In the genomic region with DNA sequence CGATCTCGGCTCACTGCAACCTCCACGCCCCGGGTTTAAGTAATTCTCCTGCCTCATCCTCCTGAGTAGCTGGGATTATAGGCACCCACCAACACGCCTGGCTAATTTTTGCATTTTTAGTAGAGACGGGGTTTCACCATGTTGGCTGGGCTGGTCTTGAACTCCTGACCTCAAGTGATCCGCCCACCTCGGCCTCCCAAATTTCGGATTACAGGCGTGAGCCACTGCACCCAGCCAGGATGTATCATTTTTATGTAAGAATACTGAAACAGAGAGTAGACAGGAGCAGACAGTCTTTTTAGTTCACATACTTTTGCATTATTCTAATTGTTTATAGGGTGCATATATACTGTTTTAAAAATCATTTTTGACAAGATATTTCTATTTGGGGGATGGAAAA, we compare ENCODE assay signal across 8 cellular contexts. TPM values are rescaled to one million over a fixed set of nuclear protein-coding genes. Genes with fewer than 3 reads are reported as not detected.
A peak's percentile ranks its signal among the peaks of the same experiment; 100 is the strongest.
DNase-seq lines count a peak whose midpoint lies in the region; ATAC-seq and TF ChIP-seq lines count a peak whose summit lies in the region.
"Not testable (repeated sequence)": the region's sequence is repeated elsewhere in the genome, so short reads cannot be mapped to it uniquely, and the experiment has no call there.

No MANE protein-coding gene starts in this region.

- not testable (repeated sequence) for H3K79me2 ChIP-seq in KMS-11 (ENCODE audit: insufficient read depth, low read depth)

- H3K4me3 ChIP-seq in A673 (ENCODE audit: low read depth, low read length, poor library complexity, severe bottlenecking); KMS-11 (IDR thresholded peaks at IDR 0.05; ENCODE audit: insufficient read depth, low read depth, low read length); left ventricle myocardium inferior: not testable (repeated sequence)

- not testable (repeated sequence) for H3K9me3 Mint-ChIP-seq in type B pancreatic cell

- H3K9me3 ChIP-seq in A673 (ENCODE audit: low read depth, low read length, poor library complexity, severe bottlenecking); left ventricle myocardium inferior (replicated peaks): not testable (repeated sequence)

- H3K36me3 Mint-ChIP-seq in type B pancreatic cell: not testable (repeated sequence)

- BruUV-seq in A673 (replicated peaks; lab: Mats Ljungman, UMichigan): not testable (repeated sequence)

- not testable (repeated sequence) for H3K4me3 Mint-ChIP-seq in type B pancreatic cell

- H3K27ac ChIP-seq in A673 (ENCODE audit: low read depth, low read length, poor library complexity, severe bottlenecking): peak overlapping the region; percentile 73
- peak overlapping the region; percentile 99 for H3K27ac ChIP-seq in KMS-11
- H3K27ac ChIP-seq in left ventricle myocardium inferior (replicated peaks): peak overlapping the region; percentile 34

- H3K9ac ChIP-seq in KMS-11: peak overlapping the region; percentile 69

- not testable (repeated sequence) for DNase-seq in A673 (ENCODE audit: low spot score); left ventricle myocardium inferior; type B pancreatic cell (ENCODE audit: extremely low spot score, unreplicated experiment)
- peak; percentile 51 for DNase-seq in RPMI8226

- ATAC-seq in GM18511 (IDR thresholded peaks at IDR 0.05; ENCODE audit: unreplicated experiment) (peak; percentile 6), GM19438 (IDR thresholded peaks at IDR 0.05; ENCODE audit: low read depth, unreplicated experiment) (peak; percentile 5), GM21723 (IDR thresholded peaks at IDR 0.05; ENCODE audit: unreplicated experiment) (peak; percentile 16)

- not testable (repeated sequence) for H3K36me3 ChIP-seq in A673 (ENCODE audit: insufficient read depth, low read length, poor library complexity, severe bottlenecking); KMS-11 (ENCODE audit: insufficient read depth); left ventricle myocardium inferior

- not testable (repeated sequence) for H3K27me3 ChIP-seq in A673 (replicated peaks; ENCODE audit: insufficient read depth, low read depth, low read length, poor library complexity); KMS-11 (ENCODE audit: insufficient read depth, low read depth); left ventricle myocardium inferior (ENCODE audit: low read depth)

- peak overlapping the region; percentile 34; the same call in 1 of the 2 replicates for H2AFZ ChIP-seq in KMS-11 (ENCODE audit: low read depth)

- POLR2A ChIA-PET in A673 (lab: Charles Lee; ENCODE audit: low non-redundant PET): interaction anchor here (0.6 kb wide), 1 partner anchor 37 kb away, joined by 4 read pairs; no protein-coding TSS in a partner anchor

- H3K4me1 ChIP-seq in A673 (ENCODE audit: insufficient read depth, low read length, poor library complexity, severe bottlenecking): peaks cover 59% of the 10 kb centered on the region
- peaks cover 86% of the 10 kb centered on the region for H3K4me1 ChIP-seq in KMS-11 (ENCODE audit: low read depth, poor library complexity, severe bottlenecking)
- H3K4me1 ChIP-seq in left ventricle myocardium inferior: peaks cover 14% of the 10 kb centered on the region

- CTCF ChIA-PET in A673 (lab: Charles Lee): not testable (repeated sequence)

- H3K27me3 Mint-ChIP-seq in type B pancreatic cell: not testable (repeated sequence)

- peak overlapping the region; percentile 48 for H3K27ac Mint-ChIP-seq in type B pancreatic cell

- intact Hi-C loops in A673 (cut with micrococcal nuclease; ENCODE audit: unreplicated experiment); left ventricle myocardium inferior (cut with micrococcal nuclease): not testable (repeated sequence)

- not testable (repeated sequence) for H4K20me1 ChIP-seq in KMS-11 (ENCODE audit: insufficient read depth)

- peak overlapping the region; percentile 86 for H3K4me2 ChIP-seq in KMS-11

- not testable (repeated sequence) for H3K4me1 Mint-ChIP-seq in type B pancreatic cell (ENCODE audit: unreplicated experiment)

- not testable (repeated sequence) for TF ChIP-seq CTCF in A673 (conservative IDR thresholded peaks at IDR 0.05; ENCODE audit: low read depth, low read length); KMS-11 (conservative IDR thresholded peaks at IDR 0.05; ENCODE audit: low read depth, low read length); left ventricle myocardium inferior (IDR thresholded peaks at IDR 0.05; ENCODE audit: borderline replicate concordance); type B pancreatic cell (conservative IDR thresholded peaks at IDR 0.05)

RNA-seq across cellular contexts. Expression of a gene that starts 36.6 kb away (rescaled TPM):
- total RNA-seq in A673 (2021) (42.4 and 46.1 TPM in 2 replicates), left ventricle myocardium inferior (33.9 TPM), type B pancreatic cell (ENCODE audit: low replicate concordance) (41.8 and 42.1 TPM in 2 replicates)

Comparison
In these comparisons a context has a peak if more than half of its experiments do, and no peak if none do; other contexts are left out.
1. H3K27ac ChIP-seq: peak in every context shown above with its lines; median percentile 99 in KMS-11; 73 in A673; 34 in left ventricle myocardium inferior.